In the genomic region with DNA sequence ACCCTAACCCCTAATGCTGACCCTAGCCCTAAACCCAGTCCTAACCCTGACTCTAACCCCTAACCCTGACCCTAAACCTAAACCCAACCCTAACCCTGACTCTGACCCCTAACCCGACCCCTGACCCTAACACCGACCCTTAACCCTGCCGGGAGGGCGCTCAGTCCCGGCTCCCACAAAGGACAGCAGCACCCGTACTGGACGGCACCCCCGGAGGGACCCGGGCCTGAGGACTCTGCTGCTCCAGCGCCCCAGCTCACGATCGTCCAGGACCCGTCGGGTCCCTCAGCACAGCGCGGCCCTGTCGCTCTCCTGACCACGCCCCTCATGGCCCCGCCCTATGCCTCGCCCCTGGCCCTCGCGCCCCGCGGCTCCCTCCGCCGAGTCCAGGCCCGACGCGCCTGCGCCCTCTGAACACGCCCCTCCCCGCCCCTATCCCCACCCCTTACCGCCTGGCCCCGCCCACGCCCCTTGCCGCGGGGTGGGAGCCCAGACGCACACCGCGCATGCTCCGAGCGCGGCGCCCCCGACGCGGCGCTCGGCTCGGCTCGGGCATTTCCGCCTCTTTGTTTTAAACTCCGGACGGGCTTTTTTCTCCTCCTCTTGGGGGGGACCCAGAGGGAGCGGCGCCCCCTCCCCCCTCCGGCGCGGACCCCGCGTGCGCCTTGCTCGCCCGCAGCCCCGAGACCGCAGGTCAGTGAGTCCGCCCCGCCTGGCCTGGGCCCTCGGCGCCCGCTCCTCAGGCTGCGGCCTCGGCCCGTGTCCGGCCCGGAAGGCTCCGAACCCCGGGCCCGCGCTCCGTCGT, we compare ENCODE assay signal across 8 cellular contexts.
DNase-seq lines count a peak whose midpoint lies in the region; ATAC-seq and TF ChIP-seq lines count a peak whose summit lies in the region.

A gene with protein sequence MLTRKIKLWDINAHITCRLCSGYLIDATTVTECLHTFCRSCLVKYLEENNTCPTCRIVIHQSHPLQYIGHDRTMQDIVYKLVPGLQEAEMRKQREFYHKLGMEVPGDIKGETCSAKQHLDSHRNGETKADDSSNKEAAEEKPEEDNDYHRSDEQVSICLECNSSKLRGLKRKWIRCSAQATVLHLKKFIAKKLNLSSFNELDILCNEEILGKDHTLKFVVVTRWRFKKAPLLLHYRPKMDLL (plus strand): TSS at position 555 of the 805 bp plus-strand sequence. CDS start 27,849 bp downstream, outside the sequence.

- H3K27me3 ChIP-seq in iPS-20b (ENCODE audit: insufficient read depth, low read length) = peaks cover 12% of the 10 kb centered on the region

- DNase-seq in ACHN (peak; percentile 89), NCI-H2196 treated with DMSO at 0.1 percent for 48 hours (lab: John Stamatoyannopoulos, UW; ENCODE audit: unreplicated experiment) (peak; percentile 88), T47D (ENCODE audit: low read depth in 1 of 2, low spot score in 1 of 2) (peak; percentile 96 to 97)

- TF ChIP-seq CTCF in VCaP (conservative IDR thresholded peaks at IDR 0.05) = no peak

- H3K4me3 ChIP-seq in iPS-20b (ENCODE audit: low read length) (peak within 1 kb of the TSS; percentile 90), skin epidermis (peak within 1 kb of the TSS; percentile 66 to 100 (median 92))

- H3K9ac ChIP-seq in iPS-20b (ENCODE audit: low read depth, low read length) = peak within 1 kb of the TSS; percentile 99

- in situ Hi-C loops in ACHN (cut with HindIII; ENCODE audit: low pct_ligation_motif_present, low pct_unique_long_range_greater_than_20kb, low sequenced_read_pairs) (no loop called here), T47D (cut with HindIII; ENCODE audit: low pct_unique_long_range_greater_than_20kb, low sequenced_read_pairs) (no loop called here)

- H3K27ac ChIP-seq in VCaP (peak within 1 kb of the TSS; percentile 87; the same call in 1 of the 2 replicates), iPS-20b (ENCODE audit: low read length) (peak within 1 kb of the TSS; percentile 71), skin epidermis (peak within 1 kb of the TSS; percentile 92 to 99 (median 97))

- no peaks in the 10 kb centered on the region for H3K9me3 ChIP-seq in iPS-20b (ENCODE audit: insufficient read depth, low read depth, low read length)

- H3K36me3 ChIP-seq in iPS-20b (ENCODE audit: insufficient read depth, low read depth, low read length) = peaks cover 22% of the 10 kb centered on the region; the same call in 1 of the 2 replicates

- peak; percentile 90 for ATAC-seq in GM18907 (IDR thresholded peaks at IDR 0.05; ENCODE audit: unreplicated experiment)
- peak; percentile 90 for ATAC-seq in HG03139 (IDR thresholded peaks at IDR 0.05; ENCODE audit: unreplicated experiment)

- H3K4me1 ChIP-seq in iPS-20b (ENCODE audit: insufficient read depth, low read length) = no peaks in the 10 kb centered on the region

Comparison
In these comparisons a context has a peak if more than half of its experiments do, and no peak if none do; other contexts are left out.
1. Peak in every context shown above with its lines: DNase-seq, ATAC-seq, H3K4me3 ChIP-seq and H3K27ac ChIP-seq.